Comparison of ENCODE assay signal across 1 cellular context in genomic region chr10:63630085-63630927, GRCh38.
A peak's percentile ranks its signal among the peaks of the same experiment; 100 is the strongest.
TF ChIP-seq lines count a peak whose summit lies in the region.

No MANE protein-coding gene starts in this region.

TF ChIP-seq in H1, 55 proteins besides CTCF, POLR2A, EP300 and RAD21 (continued from another document):
- no peak for TF ChIP-seq BCL11A (IDR thresholded peaks at IDR 0.05; ENCODE audit: low read depth in 2 of 2, low read length in 2 of 2)
- no peak for TF ChIP-seq NRF1 (IDR thresholded peaks at IDR 0.05; ENCODE audit: low read depth, low read length)
- no peak for TF ChIP-seq EZH2 (IDR thresholded peaks at IDR 0.05; ENCODE audit: low read depth, low read length, severe bottlenecking)
- TF ChIP-seq SIN3A (conservative IDR thresholded peaks at IDR 0.05 in 1 of 2, IDR thresholded peaks at IDR 0.05 in 1 of 2; ENCODE audit: low read depth in 1 of 2, low read length in 2 of 2), result 0 out of 4 replicates have a peak, but pooled peaks of 1 of the 2 experiments have one; percentile 67
- peak; percentile 23; the same call in 1 of the 2 replicates for TF ChIP-seq RBBP5 (IDR thresholded peaks at IDR 0.05; ENCODE audit: borderline replicate concordance, low read depth, low read length)
- TF ChIP-seq SAP30 (IDR thresholded peaks at IDR 0.05; ENCODE audit: insufficient read depth, insufficient replicate concordance, low read length), result peak; percentile 87
